Comparison of ENCODE assay signal across 8 cellular contexts in the genomic region with DNA sequence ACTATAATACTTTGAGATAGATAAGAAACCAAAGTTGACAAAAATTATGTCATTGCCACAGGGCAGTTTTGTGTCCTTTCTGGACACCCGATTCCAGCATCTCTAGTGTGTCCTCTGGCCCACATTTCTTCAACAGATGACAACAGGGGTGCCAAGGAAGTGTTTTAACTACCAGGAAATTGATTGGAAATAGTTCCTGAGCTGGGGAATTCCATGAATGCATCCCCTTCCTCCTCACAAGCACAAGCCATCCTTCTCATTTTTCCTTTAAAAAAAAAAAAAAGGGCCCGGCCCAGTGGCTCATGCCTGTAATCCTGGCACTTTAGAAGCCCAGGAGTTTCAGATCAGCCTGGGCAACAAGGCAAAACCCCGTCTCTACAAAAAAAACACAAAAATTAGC. TPM values are rescaled to one million over a fixed set of nuclear protein-coding genes. Genes with fewer than 3 reads are reported as not detected.
DNase-seq lines count a peak whose midpoint lies in the region; ATAC-seq and TF ChIP-seq lines count a peak whose summit lies in the region.

No MANE protein-coding gene starts in this region.

- ATAC-seq in heart left ventricle (no peak), upper lobe of left lung (ENCODE audit: low FRiP score in 2 of 2) (no peak), HG03565 (IDR thresholded peaks at IDR 0.05; ENCODE audit: unreplicated experiment) (no peak)

- H3K36me3 ChIP-seq in heart left ventricle (peaks cover 2 to 43% (median 35%) of the 10 kb centered on the region in 9 donors), mucosa of stomach (ENCODE audit: control insufficient read depth, insufficient read depth, low read length) (peaks cover 18% of the 10 kb centered on the region), upper lobe of left lung (peaks cover 23 to 28% (median 26%) of the 10 kb centered on the region in 4 donors)

- TF ChIP-seq EP300 in upper lobe of left lung (IDR thresholded peaks at IDR 0.05), result no peak

- CTCF ChIA-PET in MCF 10A (lab: Yijun Ruan, JAX), result interaction anchor here (0.6 to 2.5 kb wide), 8 partner anchors 9 to 227 kb away, joined by 3 to 17 read pairs (median 4); partner anchors contain the start of genes EML3, ROM1 and TUT1

- no peak for DNase-seq in heart left ventricle
- no peak for DNase-seq in cardiac septum (ENCODE audit: low spot score)
- DNase-seq in MCF 10A (ENCODE audit: unreplicated experiment), result no peak
- no peak for DNase-seq in upper lobe of left lung
- DNase-seq in NCI-H1436 (lab: John Stamatoyannopoulos, UW), result no peak
- DNase-seq in NCI-H526 (lab: John Stamatoyannopoulos, UW), result no peak

- peak overlapping the region; percentile 97 for H3K4me3 Mint-ChIP-seq in MCF 10A (ENCODE audit: unreplicated experiment)

- H3K9me3 Mint-ChIP-seq in MCF 10A (ENCODE audit: unreplicated experiment), result no peaks in the 10 kb centered on the region

- WGBS in heart left ventricle, 4 donors, result 62 to 74% (median 66%) methylated on average over 3 of the region's 3 CpGs
- 59 to 80% methylated on average over 3 of the region's 3 CpGs for WGBS in upper lobe of left lung, 2 donors

- H3K27me3 ChIP-seq in heart left ventricle (no peaks in the 10 kb centered on the region), mucosa of stomach (ENCODE audit: control insufficient read depth, insufficient read depth, low read length) (no peaks in the 10 kb centered on the region), upper lobe of left lung (no peaks in the 10 kb centered on the region)

- peak overlapping the region; percentile 33 for H3K9ac ChIP-seq in mucosa of stomach (ENCODE audit: low read length)

- peak overlapping the region; percentile 92 for H3K27ac Mint-ChIP-seq in MCF 10A (ENCODE audit: low read depth, unreplicated experiment)

- TSS peak; percentile 100 for BruUV-seq in MCF 10A (replicated peaks; lab: Mats Ljungman, UMichigan)

- H3K4me1 ChIP-seq in heart left ventricle (peaks cover 0 to 28% (median 14%) of the 10 kb centered on the region in 12 donors), mucosa of stomach (ENCODE audit: control insufficient read depth, insufficient read depth, low read length) (peaks cover 6% of the 10 kb centered on the region), upper lobe of left lung (peaks cover 11 to 20% (median 17%) of the 10 kb centered on the region in 4 donors)

- peaks cover 50% of the 10 kb centered on the region for H3K36me3 Mint-ChIP-seq in MCF 10A (ENCODE audit: insufficient read depth, unreplicated experiment)

- intact Hi-C loops in heart left ventricle (cut with DNase I), result no loop called here
- intact Hi-C loops in cardiac septum (cut with DNase I), result loop anchor here (2.0 kb wide), 1 partner anchor 24 kb away; the partner anchor contains the start of gene GANAB
- intact Hi-C loops in MCF 10A (cut with micrococcal nuclease), result no loop called here

- peak overlapping the region in 10 of 12 donors; percentile 64 to 94 (median 80) for H3K4me3 ChIP-seq in heart left ventricle
- H3K4me3 ChIP-seq in mucosa of stomach (ENCODE audit: low read length), result no peak overlapping the region
- H3K4me3 ChIP-seq in upper lobe of left lung, result peak overlapping the region in 3 of 4 donors; percentile 69 to 75 (median 72)

- POLR2A ChIA-PET in MCF 10A (lab: Yijun Ruan, JAX), result interaction anchor here (0.5 to 7.3 kb wide), 28 partner anchors 11 to 838 kb away, joined by 3 to 149 read pairs (median 8); partner anchors contain the start of genes AHNAK, C11orf98, CSKMT and EEF1G

- no peak for TF ChIP-seq POLR2A in heart left ventricle (IDR thresholded peaks at IDR 0.05)
- TF ChIP-seq POLR2A in upper lobe of left lung (IDR thresholded peaks at IDR 0.05), result no peak

- TF ChIP-seq CTCF in heart left ventricle (IDR thresholded peaks at IDR 0.05) (no peak), MCF 10A (IDR thresholded peaks at IDR 0.05; ENCODE audit: unreplicated experiment) (no peak), upper lobe of left lung (IDR thresholded peaks at IDR 0.05) (no peak)

- no peaks in the 10 kb centered on the region for H3K9me3 ChIP-seq in heart left ventricle
- no peaks in the 10 kb centered on the region for H3K9me3 ChIP-seq in mucosa of stomach (ENCODE audit: control insufficient read depth, low read length)
- H3K9me3 ChIP-seq in upper lobe of left lung, result no peaks in the 10 kb centered on the region

- H3K4me1 Mint-ChIP-seq in MCF 10A (ENCODE audit: insufficient read depth, unreplicated experiment), result peaks cover 12% of the 10 kb centered on the region

- H3K27ac ChIP-seq in heart left ventricle, result peak overlapping the region in 11 of 12 donors; percentile 77 to 96 (median 88)
- H3K27ac ChIP-seq in upper lobe of left lung, result peak overlapping the region; percentile 82 to 90 (median 87)

- no peaks in the 10 kb centered on the region for H3K27me3 Mint-ChIP-seq in MCF 10A (ENCODE audit: insufficient read depth, unreplicated experiment)

RNA-seq across cellular contexts. Expression of gene B3GAT3, which starts 0.7 kb away (rescaled TPM):
- 10 to 100 TPM in 7 of 9 donors, 1 to 10 TPM in 2; 9.2 to 20.5 (median 12.3) TPM for total RNA-seq in heart left ventricle
- polyA plus RNA-seq in heart left ventricle, result 10 to 100 TPM; 19.1 to 38.1 TPM
- 16.0 TPM for total RNA-seq in cardiac septum
- 40.1 and 42.4 TPM in 2 replicates for total RNA-seq in MCF 10A (2022)
- 10 to 100 TPM; 21.3 to 43.9 (median 37.9) TPM for total RNA-seq in upper lobe of left lung

RNA-seq across cellular contexts. Expression of gene ROM1, which starts 9.4 kb away (rescaled TPM):
- total RNA-seq in heart left ventricle (1 to 10 TPM; 1.5 to 5.8 (median 2.1) TPM), cardiac septum (6.0 TPM), MCF 10A (2022) (2.5 and 2.9 TPM in 2 replicates), upper lobe of left lung (1 to 10 TPM; 3.1 to 9.2 (median 5.2) TPM)
- polyA plus RNA-seq in heart left ventricle, result 1 to 10 TPM; 2.9 to 5.3 TPM

RNA-seq across cellular contexts. Expression of gene EML3, which starts 9.9 kb away (rescaled TPM):
- total RNA-seq in heart left ventricle (10 to 100 TPM in 8 of 9 donors, 1 to 10 TPM in 1; 8.8 to 40.9 (median 16.2) TPM), cardiac septum (29.6 TPM), MCF 10A (2022) (33.9 and 43.7 TPM in 2 replicates), upper lobe of left lung (100 to 1,000 TPM in 1 of 6 donors, 10 to 100 TPM in 5; 31.0 to 148 (median 71.0) TPM)
- polyA plus RNA-seq in heart left ventricle, result 10 to 100 TPM; 14.7 to 15.3 TPM

RNA-seq across cellular contexts. Expression of gene MTA2, which starts 20.8 kb away (rescaled TPM):
- 10 to 100 TPM; 24.1 to 55.3 (median 33.7) TPM for total RNA-seq in heart left ventricle
- polyA plus RNA-seq in heart left ventricle, result 10 to 100 TPM; 18.4 to 40.3 TPM
- total RNA-seq in cardiac septum, result 36.8 TPM
- total RNA-seq in MCF 10A (2022), result 139 and 176 TPM in 2 replicates
- total RNA-seq in upper lobe of left lung, result 10 to 100 TPM; 57.6 to 88.0 (median 69.8) TPM

RNA-seq across cellular contexts. Expression of gene GANAB, which starts 23.9 kb away (rescaled TPM):
- 100 to 1,000 TPM in 4 of 9 donors, 10 to 100 TPM in 5; 64.4 to 182 (median 99.1) TPM for total RNA-seq in heart left ventricle
- polyA plus RNA-seq in heart left ventricle, result 100 to 1,000 TPM in 1 of 2 donors, 10 to 100 TPM in 1; 49.3 to 113 TPM
- 99.8 TPM for total RNA-seq in cardiac septum
- total RNA-seq in MCF 10A (2022), result 364 and 374 TPM in 2 replicates
- 100 to 1,000 TPM in 4 of 6 donors, 10 to 100 TPM in 2; 82.3 to 240 (median 138) TPM for total RNA-seq in upper lobe of left lung
